27 cellular contexts compared by ENCODE assay signal in the genomic region with DNA sequence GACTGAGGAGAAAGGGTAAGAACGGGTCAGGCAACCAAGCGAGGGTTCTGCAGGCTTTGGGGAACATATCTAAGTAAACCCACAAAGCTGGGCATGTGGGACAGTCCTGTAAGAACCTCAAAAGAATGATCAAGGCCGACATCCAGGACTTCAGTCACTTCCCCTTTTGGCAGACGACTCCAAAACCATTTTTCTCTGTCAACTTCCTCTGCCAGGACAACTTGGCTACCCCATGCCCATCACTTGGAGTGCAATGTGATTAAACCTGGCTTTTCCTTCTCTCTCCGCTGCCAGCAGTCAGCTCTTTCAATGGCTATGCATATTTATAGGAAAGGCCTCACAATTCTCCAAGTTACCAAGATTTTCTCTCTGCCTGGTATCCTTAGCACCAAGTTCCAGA.
DNase-seq lines count a peak whose midpoint lies in the region; ATAC-seq, FAIRE-seq and TF ChIP-seq lines count a peak whose summit lies in the region.
"Had no signal": no experiment of that assay in that cellular context is flagged by ENCODE, and none has a peak within 500 bp of the region (broad histone marks: within the 10 kb centered on the region; RNA-seq: fewer than 3 reads in every experiment).

No MANE protein-coding gene starts in this region.

- 28% methylated on average over 5 of the region's 5 CpGs for WGBS in GM12878 (ENCODE audit: insufficient coverage, insufficient replicate concordance, low lambda C conversion rate, missing lambda C conversion rate)
- WGBS in smooth muscle cell (ENCODE audit: low lambda C conversion rate), result 90% methylated on average over 5 of the region's 5 CpGs

- peaks cover 3% of the 10 kb centered on the region; the same call in 1 of the 2 replicates for H3K4me1 ChIP-seq in GM12878 (ENCODE audit: control insufficient read depth, insufficient read depth, low read length)
- H3K4me1 ChIP-seq in smooth muscle cell (ENCODE audit: low read depth), result peaks cover 11% of the 10 kb centered on the region

- in situ Hi-C loops in GM12878 (cut with MboI), result no loop called here

- H2AFZ ChIP-seq in GM12878 (ENCODE audit: control insufficient read depth, low read depth, low read length) (no peak overlapping the region), smooth muscle cell (ENCODE audit: low read depth) (no peak overlapping the region)

- H3K4me3 Mint-ChIP-seq in stimulated activated effector memory CD8-positive, alpha-beta T cell treated with anti-CD3 and anti-CD28 coated beads, Interleukin-12 subunit alpha, Interleukin-12 subunit beta, amount 100 ng/mL, for 72 hours, result no peak overlapping the region
- H3K4me3 Mint-ChIP-seq: mesothelial cell of epicardium; natural killer cell treated with Interleukin-12 subunit alpha and Interleukin-12 subunit beta and Interleukin-15 and Interleukin-18, amount 100 ng/mL, for 72 hours had no signal

- H3K4me1 Mint-ChIP-seq in stimulated activated effector memory CD8-positive, alpha-beta T cell treated with anti-CD3 and anti-CD28 coated beads, Interleukin-12 subunit alpha, Interleukin-12 subunit beta, amount 100 ng/mL, for 72 hours, result peaks cover 6% of the 10 kb centered on the region

- no peaks in the 10 kb centered on the region for H3F3A ChIP-seq in smooth muscle cell (ENCODE audit: low read depth)

- H3K9me3 Mint-ChIP-seq in stimulated activated effector memory CD8-positive, alpha-beta T cell treated with anti-CD3 and anti-CD28 coated beads, Interleukin-12 subunit alpha, Interleukin-12 subunit beta, amount 100 ng/mL, for 72 hours, result no peaks in the 10 kb centered on the region
- H3K9me3 Mint-ChIP-seq: mesothelial cell of epicardium; natural killer cell treated with Interleukin-12 subunit alpha and Interleukin-12 subunit beta and Interleukin-15 and Interleukin-18, amount 100 ng/mL, for 72 hours had no signal

- H3K4me2 ChIP-seq in GM12878 (ENCODE audit: control insufficient read depth, insufficient read depth), result no peak overlapping the region
- no peak overlapping the region for H3K4me2 ChIP-seq in smooth muscle cell

- H3K36me3 Mint-ChIP-seq in stimulated activated effector memory CD8-positive, alpha-beta T cell treated with anti-CD3 and anti-CD28 coated beads, Interleukin-12 subunit alpha, Interleukin-12 subunit beta, amount 100 ng/mL, for 72 hours, result no peaks in the 10 kb centered on the region
- H3K36me3 Mint-ChIP-seq: natural killer cell treated with Interleukin-12 subunit alpha and Interleukin-12 subunit beta and Interleukin-15 and Interleukin-18, amount 100 ng/mL, for 72 hours had no signal

- TF ChIP-seq RAD21 in GM12878 (IDR thresholded peaks at IDR 0.05; ENCODE audit: insufficient read depth, low read depth, low read length), result no peak

- TF ChIP-seq EP300 in GM12878 (IDR thresholded peaks at IDR 0.05; ENCODE audit: borderline replicate concordance in 1 of 2, control insufficient read depth in 1 of 2, low read depth in 2 of 2, low read length in 2 of 2), result no peak

- CTCF ChIA-PET in GM12878 (lab: Yijun Ruan, JAX), result interaction anchor here (1.1 to 1.7 kb wide), 2 partner anchors 245 to 248 kb away, joined by 4 read pairs; no protein-coding TSS in a partner anchor

- no peaks in the 10 kb centered on the region for H3K79me2 ChIP-seq in GM12878 (ENCODE audit: control insufficient read depth, insufficient read depth, low read length)
- H3K79me2 ChIP-seq in smooth muscle cell (ENCODE audit: low read depth), result no peaks in the 10 kb centered on the region

- intact Hi-C loops in GM12878 (cut with micrococcal nuclease; ENCODE audit: unreplicated experiment), result no loop called here

- SMC1A ChIA-PET in GM12878 (lab: Charles Lee; ENCODE audit: uncharacterized antibody, unreplicated experiment), result interaction anchor here (1.0 kb wide), 1 partner anchor 16 kb away, joined by 4 read pairs; no protein-coding TSS in a partner anchor

- no peak overlapping the region for H3K9ac ChIP-seq in GM12878 (ENCODE audit: control insufficient read depth, insufficient read depth, low read length)
- H3K9ac ChIP-seq in smooth muscle cell (ENCODE audit: low read depth), result no peak overlapping the region

- POLR2A ChIA-PET in GM12878 (lab: Charles Lee), result interaction anchor here (0.6 kb wide), 1 partner anchor 382 kb away, joined by 3 read pairs; no protein-coding TSS in a partner anchor

- TF ChIP-seq CTCF in GM12878 (IDR thresholded peaks at IDR 0.05 in 2 of 3, conservative IDR thresholded peaks at IDR 0.05 in 1 of 3; ENCODE audit: control insufficient read depth in 2 of 3, extremely low read depth in 1 of 3, insufficient read depth in 1 of 3, low read depth in 3 of 3, low read length in 3 of 3) (no peak), smooth muscle cell (IDR thresholded peaks at IDR 0.05; ENCODE audit: borderline replicate concordance, insufficient read depth, poor library complexity, severe bottlenecking) (no peak)

- ATAC-seq in GM12878, result no peak
- ATAC-seq in stimulated activated effector memory CD8-positive, alpha-beta T cell treated with anti-CD3 and anti-CD28 coated beads, Interleukin-12 subunit alpha, Interleukin-12 subunit beta, amount 100 ng/mL, for 72 hours, result no peak
- ATAC-seq: left colon, right lobe of liver had no signal

- no peaks in the 10 kb centered on the region for H3K36me3 ChIP-seq in GM12878 (ENCODE audit: control insufficient read depth in 2 of 2, insufficient read depth in 2 of 2, low read length in 1 of 2)
- no peaks in the 10 kb centered on the region for H3K36me3 ChIP-seq in smooth muscle cell (ENCODE audit: low read depth)
- H3K36me3 ChIP-seq: ovary had no signal

- RAD21 ChIA-PET in GM12878 (lab: Charles Lee; ENCODE audit: unreplicated experiment), result no interaction called here

- no peaks in the 10 kb centered on the region for H3K9me3 ChIP-seq in GM12878 (replicated peaks; ENCODE audit: control insufficient read depth, insufficient read depth, low read length)
- H3K9me3 ChIP-seq in smooth muscle cell (replicated peaks; ENCODE audit: low read depth), result no peaks in the 10 kb centered on the region
- H3K9me3 ChIP-seq: Caco-2, ovary, right lobe of liver, stomach, upper lobe of left lung had no signal

- no peak overlapping the region for H3K27ac ChIP-seq in GM12878 (ENCODE audit: control insufficient read depth, insufficient read depth)
- H3K27ac ChIP-seq in smooth muscle cell (ENCODE audit: low read depth), result no peak overlapping the region
- H3K27ac ChIP-seq: ovary, right lobe of liver, stomach had no signal

- no TSS peak for BruUV-seq in GM12878 (replicated peaks; lab: Mats Ljungman, UMichigan)

- H3K27me3 ChIP-seq in GM12878 (replicated peaks in 1 of 2; ENCODE audit: control insufficient read depth in 2 of 2, insufficient read depth in 2 of 2, low read length in 1 of 2) (no peaks in the 10 kb centered on the region; a peak in 1 of 4 replicates), smooth muscle cell (ENCODE audit: low read depth) (no peaks in the 10 kb centered on the region)
- H3K27me3 ChIP-seq: ovary, right lobe of liver, stomach, upper lobe of left lung had no signal

- TF ChIP-seq POLR2A in GM12878 (IDR thresholded peaks at IDR 0.05; ENCODE audit: low read depth, low read length), result no peak

- DNase-seq in SIG-M5 treated with dmso at 0.1 percent for 504 hours (lab: John Stamatoyannopoulos, UW; ENCODE audit: unreplicated experiment), result peak; percentile 45
- no peak for DNase-seq in SIG-M5 (lab: John Stamatoyannopoulos, UW)
- peak; percentile 59 for DNase-seq in NCI-H446 treated with DMSO at 0.1 percent for 48 hours (lab: John Stamatoyannopoulos, UW)
- DNase-seq in GM12878 (ENCODE audit: low read depth, low spot score), result no peak
- DNase-seq in stimulated activated effector memory CD8-positive, alpha-beta T cell treated with anti-CD3 and anti-CD28 coated beads, Interleukin-12 subunit alpha, Interleukin-12 subunit beta, amount 100 ng/mL, for 72 hours (ENCODE audit: low spot score in 2 of 2), result no peak
- no peak for DNase-seq in HUDEP-2 (lab: John Stamatoyannopoulos, UW; ENCODE audit: unreplicated experiment in 76 of 76)
- no peak for DNase-seq in smooth muscle cell (lab: John Stamatoyannopoulos, UW; ENCODE audit: unreplicated experiment)
- no peak for DNase-seq in NCI-H524 treated with DMSO at 0.1 percent for 48 hours (lab: John Stamatoyannopoulos, UW)
- DNase-seq: 8988T; activated CD4-positive, alpha-beta T cell treated with anti-CD3 and anti-CD28 coated beads for 4 hours; activated naive CD4-positive, alpha-beta T cell treated with Interleukin-2 at 50 U/mL for 16 hours; activated T-cell treated with anti-CD3 and anti-CD28 coated beads, Interleukin-2, amount 50 U/mL, for 48 hours; amniotic stem cell; Caco-2; dermis blood vessel endothelial cell; left colon; NCI-H1092; NCI-H2029; NCI-H226; ovary; stomach; SW 1271 had no signal

- no peak for FAIRE-seq in GM12878 (lab: Jason Lieb, UNC)
- FAIRE-seq: H54 had no signal

- H3K4me3 ChIP-seq in GM12878 (no peak overlapping the region), smooth muscle cell (no peak overlapping the region)
- H3K4me3 ChIP-seq: ovary, right lobe of liver, stomach, upper lobe of left lung had no signal

- H3K27ac Mint-ChIP-seq in stimulated activated effector memory CD8-positive, alpha-beta T cell treated with anti-CD3 and anti-CD28 coated beads, Interleukin-12 subunit alpha, Interleukin-12 subunit beta, amount 100 ng/mL, for 72 hours, result peak overlapping the region; percentile 71
- H3K27ac Mint-ChIP-seq: mesothelial cell of epicardium; natural killer cell treated with Interleukin-12 subunit alpha and Interleukin-12 subunit beta and Interleukin-15 and Interleukin-18, amount 100 ng/mL, for 72 hours had no signal

- H4K20me1 ChIP-seq in GM12878 (ENCODE audit: control insufficient read depth, insufficient read depth) (no peaks in the 10 kb centered on the region), smooth muscle cell (ENCODE audit: low read depth) (no peaks in the 10 kb centered on the region)

TF ChIP-seq in GM12878, 131 proteins besides CTCF, POLR2A, EP300 and RAD21:
- TF ChIP-seq SPI1 (IDR thresholded peaks at IDR 0.05; ENCODE audit: borderline replicate concordance, insufficient read depth, low read depth, low read length) (peak; percentile 63), MYC (IDR thresholded peaks at IDR 0.05; ENCODE audit: insufficient read depth, insufficient read length, insufficient replicate concordance, low read length, severe bottlenecking) (no peak)
TF ChIP-seq in GM12878: peak in this region for 1.

Comparison
In these comparisons a context has a peak if more than half of its experiments do, and no peak if none do; other contexts are left out.
1. DNase-seq: peak in SIG-M5 treated with dmso at 0.1 percent for 504 hours (single experiment) and NCI-H446 treated with DMSO at 0.1 percent for 48 hours (single experiment); none in SIG-M5 (single experiment), GM12878 (single experiment), stimulated activated effector memory CD8-positive, alpha-beta T cell treated with anti-CD3 and anti-CD28 coated beads, Interleukin-12 subunit alpha, Interleukin-12 subunit beta, amount 100 ng/mL, for 72 hours (0 of 2), HUDEP-2 (0 of 76), smooth muscle cell (single experiment) and NCI-H524 treated with DMSO at 0.1 percent for 48 hours (single experiment).